1 cellular context compared by ENCODE assay signal in the genomic region with DNA sequence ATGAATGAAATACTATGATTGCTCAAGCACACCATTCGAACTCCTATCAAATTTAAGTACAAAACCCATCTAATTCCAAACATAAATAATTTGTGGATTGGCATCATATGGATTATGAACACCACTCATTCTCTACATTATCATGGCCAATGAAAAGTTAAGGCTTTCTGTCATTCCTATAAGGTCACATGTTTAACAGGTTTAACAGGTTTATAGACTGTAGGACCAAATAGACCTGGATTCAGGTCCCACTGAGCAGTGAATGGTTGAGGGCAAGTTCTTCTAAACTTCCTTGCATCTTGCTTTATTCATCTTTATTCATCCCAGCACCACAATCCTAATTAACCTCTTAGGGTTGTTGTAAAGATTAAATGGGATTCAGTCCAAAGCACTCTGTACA.
A peak's percentile ranks its signal among the peaks of the same experiment; 100 is the strongest.
TF ChIP-seq lines count a peak whose summit lies in the region.

No MANE protein-coding gene starts in this region.

TF ChIP-seq in GM23338, 12 proteins besides CTCF, POLR2A, EP300 and RAD21 (continued from another document):
- TF ChIP-seq, protein P1, sequence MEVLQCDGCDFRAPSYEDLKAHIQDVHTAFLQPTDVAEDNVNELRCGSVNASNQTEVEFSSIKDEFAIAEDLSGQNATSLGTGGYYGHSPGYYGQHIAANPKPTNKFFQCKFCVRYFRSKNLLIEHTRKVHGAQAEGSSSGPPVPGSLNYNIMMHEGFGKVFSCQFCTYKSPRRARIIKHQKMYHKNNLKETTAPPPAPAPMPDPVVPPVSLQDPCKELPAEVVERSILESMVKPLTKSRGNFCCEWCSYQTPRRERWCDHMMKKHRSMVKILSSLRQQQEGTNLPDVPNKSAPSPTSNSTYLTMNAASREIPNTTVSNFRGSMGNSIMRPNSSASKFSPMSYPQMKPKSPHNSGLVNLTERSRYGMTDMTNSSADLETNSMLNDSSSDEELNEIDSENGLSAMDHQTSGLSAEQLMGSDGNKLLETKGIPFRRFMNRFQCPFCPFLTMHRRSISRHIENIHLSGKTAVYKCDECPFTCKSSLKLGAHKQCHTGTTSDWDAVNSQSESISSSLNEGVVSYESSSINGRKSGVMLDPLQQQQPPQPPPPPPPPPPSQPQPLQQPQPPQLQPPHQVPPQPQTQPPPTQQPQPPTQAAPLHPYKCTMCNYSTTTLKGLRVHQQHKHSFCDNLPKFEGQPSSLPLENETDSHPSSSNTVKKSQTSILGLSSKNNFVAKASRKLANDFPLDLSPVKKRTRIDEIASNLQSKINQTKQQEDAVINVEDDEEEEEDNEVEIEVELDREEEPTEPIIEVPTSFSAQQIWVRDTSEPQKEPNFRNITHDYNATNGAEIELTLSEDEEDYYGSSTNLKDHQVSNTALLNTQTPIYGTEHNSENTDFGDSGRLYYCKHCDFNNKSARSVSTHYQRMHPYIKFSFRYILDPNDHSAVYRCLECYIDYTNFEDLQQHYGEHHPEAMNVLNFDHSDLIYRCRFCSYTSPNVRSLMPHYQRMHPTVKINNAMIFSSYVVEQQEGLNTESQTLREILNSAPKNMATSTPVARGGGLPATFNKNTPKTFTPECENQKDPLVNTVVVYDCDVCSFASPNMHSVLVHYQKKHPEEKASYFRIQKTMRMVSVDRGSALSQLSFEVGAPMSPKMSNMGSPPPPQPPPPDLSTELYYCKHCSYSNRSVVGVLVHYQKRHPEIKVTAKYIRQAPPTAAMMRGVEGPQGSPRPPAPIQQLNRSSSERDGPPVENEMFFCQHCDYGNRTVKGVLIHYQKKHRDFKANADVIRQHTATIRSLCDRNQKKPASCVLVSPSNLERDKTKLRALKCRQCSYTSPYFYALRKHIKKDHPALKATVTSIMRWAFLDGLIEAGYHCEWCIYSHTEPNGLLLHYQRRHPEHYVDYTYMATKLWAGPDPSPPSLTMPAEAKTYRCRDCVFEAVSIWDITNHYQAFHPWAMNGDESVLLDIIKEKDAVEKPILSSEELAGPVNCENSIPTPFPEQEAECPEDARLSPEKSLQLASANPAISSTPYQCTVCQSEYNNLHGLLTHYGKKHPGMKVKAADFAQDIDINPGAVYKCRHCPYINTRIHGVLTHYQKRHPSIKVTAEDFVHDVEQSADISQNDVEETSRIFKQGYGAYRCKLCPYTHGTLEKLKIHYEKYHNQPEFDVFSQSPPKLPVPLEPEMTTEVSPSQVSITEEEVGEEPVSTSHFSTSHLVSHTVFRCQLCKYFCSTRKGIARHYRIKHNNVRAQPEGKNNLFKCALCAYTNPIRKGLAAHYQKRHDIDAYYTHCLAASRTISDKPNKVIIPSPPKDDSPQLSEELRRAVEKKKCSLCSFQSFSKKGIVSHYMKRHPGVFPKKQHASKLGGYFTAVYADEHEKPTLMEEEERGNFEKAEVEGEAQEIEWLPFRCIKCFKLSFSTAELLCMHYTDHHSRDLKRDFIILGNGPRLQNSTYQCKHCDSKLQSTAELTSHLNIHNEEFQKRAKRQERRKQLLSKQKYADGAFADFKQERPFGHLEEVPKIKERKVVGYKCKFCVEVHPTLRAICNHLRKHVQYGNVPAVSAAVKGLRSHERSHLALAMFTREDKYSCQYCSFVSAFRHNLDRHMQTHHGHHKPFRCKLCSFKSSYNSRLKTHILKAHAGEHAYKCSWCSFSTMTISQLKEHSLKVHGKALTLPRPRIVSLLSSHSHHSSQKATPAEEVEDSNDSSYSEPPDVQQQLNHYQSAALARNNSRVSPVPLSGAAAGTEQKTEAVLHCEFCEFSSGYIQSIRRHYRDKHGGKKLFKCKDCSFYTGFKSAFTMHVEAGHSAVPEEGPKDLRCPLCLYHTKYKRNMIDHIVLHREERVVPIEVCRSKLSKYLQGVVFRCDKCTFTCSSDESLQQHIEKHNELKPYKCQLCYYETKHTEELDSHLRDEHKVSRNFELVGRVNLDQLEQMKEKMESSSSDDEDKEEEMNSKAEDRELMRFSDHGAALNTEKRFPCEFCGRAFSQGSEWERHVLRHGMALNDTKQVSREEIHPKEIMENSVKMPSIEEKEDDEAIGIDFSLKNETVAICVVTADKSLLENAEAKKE (CRISPR knock-in tag; IDR thresholded peaks at IDR 0.05), result peak; percentile 15; the same call in 1 of the 2 replicates
- TF ChIP-seq EZH2 (IDR thresholded peaks at IDR 0.05; ENCODE audit: low read depth, unreplicated experiment) (no peak), POLR2AphosphoS5 (IDR thresholded peaks at IDR 0.05; ENCODE audit: low read depth) (no peak), STAT1 (IDR thresholded peaks at IDR 0.05; ENCODE audit: unreplicated experiment) (no peak), ZNF114 (CRISPR knock-in tag; IDR thresholded peaks at IDR 0.05) (no peak)
